14 cellular contexts compared by ENCODE assay signal in genomic region chr5:59356813-59357381, GRCh38.
DNase-seq lines count a peak whose midpoint lies in the region; ATAC-seq and TF ChIP-seq lines count a peak whose summit lies in the region.
"Had no signal": no experiment of that assay in that cellular context is flagged by ENCODE, and none has a peak within 500 bp of the region (broad histone marks: within the 10 kb centered on the region; RNA-seq: fewer than 3 reads in every experiment).

No MANE protein-coding gene starts in this region.

- H3K9me2 ChIP-seq in hepatocyte (replicated peaks; ENCODE audit: insufficient read depth), result no peaks in the 10 kb centered on the region

- TF ChIP-seq CTCF in WERI-Rb-1 (IDR thresholded peaks at IDR 0.05; ENCODE audit: low read depth, low read length) (no peak), hepatocyte (IDR thresholded peaks at IDR 0.05; ENCODE audit: poor library complexity) (no peak), osteocyte (IDR thresholded peaks at IDR 0.05) (no peak), GM20000 (IDR thresholded peaks at IDR 0.05; ENCODE audit: extremely low read depth, missing control alignments) (no peak)

- no peaks in the 10 kb centered on the region for H3K36me3 Mint-ChIP-seq in osteocyte (ENCODE audit: unreplicated experiment)
- H3K36me3 Mint-ChIP-seq: activated naive CD8-positive, alpha-beta T cell treated with anti-CD3 and anti-CD28 coated beads, Interleukin-2, amount 10 ng/mL, durations not matched to agents 7 days and 5 days; memory B cell had no signal

- H3K27me3 ChIP-seq in WERI-Rb-1 (ENCODE audit: insufficient read depth, low read depth, severe bottlenecking) (no peaks in the 10 kb centered on the region), hepatocyte (no peaks in the 10 kb centered on the region)

- no peaks in the 10 kb centered on the region for H4K20me1 ChIP-seq in hepatocyte (ENCODE audit: insufficient read depth, poor library complexity, severe bottlenecking)

- H3K9me3 ChIP-seq in WERI-Rb-1 (ENCODE audit: severe bottlenecking) (no peaks in the 10 kb centered on the region), hepatocyte (ENCODE audit: low read depth) (no peaks in the 10 kb centered on the region)

- no peaks in the 10 kb centered on the region for H3K9me3 Mint-ChIP-seq in osteocyte (ENCODE audit: unreplicated experiment)
- H3K9me3 Mint-ChIP-seq: activated naive CD8-positive, alpha-beta T cell treated with anti-CD3 and anti-CD28 coated beads, Interleukin-2, amount 10 ng/mL, durations not matched to agents 7 days and 5 days; memory B cell had no signal

- H2AFZ ChIP-seq in hepatocyte, result peak overlapping the region; percentile 27

- DNase-seq in H4 (ENCODE audit: low spot score), result peak; percentile 71
- peak; percentile 18 for DNase-seq in WERI-Rb-1
- DNase-seq in hepatocyte (ENCODE audit: low spot score), result peak; percentile 35
- DNase-seq in osteocyte (ENCODE audit: extremely low spot score, unreplicated experiment), result no peak
- DNase-seq in AG20443 (ENCODE audit: low spot score), result no peak
- DNase-seq in GM20000 (ENCODE audit: low spot score), result no peak
- DNase-seq in GM03348 (ENCODE audit: low spot score), result no peak
- DNase-seq: activated CD4-positive, CD25-positive, alpha-beta regulatory T cell treated with anti-CD3 and anti-CD28 coated beads, Interleukin-2, amount 50 U/mL, for 72 hours; activated naive CD8-positive, alpha-beta T cell treated with anti-CD3 and anti-CD28 coated beads, Interleukin-2, amount 10 ng/mL, durations not matched to agents 7 days and 5 days; AML-193; NCI-H1048 had no signal

- peaks cover 32% of the 10 kb centered on the region for H3K4me1 ChIP-seq in hepatocyte (ENCODE audit: insufficient read depth)

- no peaks in the 10 kb centered on the region for H3K79me2 ChIP-seq in hepatocyte

- ATAC-seq in HG02938 (IDR thresholded peaks at IDR 0.05; ENCODE audit: unreplicated experiment), result no peak
- ATAC-seq: Panc1 had no signal

- 22% methylated on average over 12 of the region's 12 CpGs for WGBS in hepatocyte (ENCODE audit: low lambda C conversion rate, missing lambda C conversion rate)

- H3K36me3 ChIP-seq in WERI-Rb-1 (no peaks in the 10 kb centered on the region), hepatocyte (replicated peaks; ENCODE audit: insufficient read depth, low read depth) (no peaks in the 10 kb centered on the region)

- H3K4me1 Mint-ChIP-seq in osteocyte (ENCODE audit: unreplicated experiment), result peaks cover 22% of the 10 kb centered on the region
- H3K4me1 Mint-ChIP-seq: activated naive CD8-positive, alpha-beta T cell treated with anti-CD3 and anti-CD28 coated beads, Interleukin-2, amount 10 ng/mL, durations not matched to agents 7 days and 5 days had no signal

- no peak overlapping the region for H3K4me3 ChIP-seq in WERI-Rb-1 (ENCODE audit: low read depth, low read length)
- no peak overlapping the region for H3K4me3 ChIP-seq in hepatocyte

- H3K27ac Mint-ChIP-seq in osteocyte (ENCODE audit: unreplicated experiment), result peak overlapping the region; percentile 1
- H3K27ac Mint-ChIP-seq: activated naive CD8-positive, alpha-beta T cell treated with anti-CD3 and anti-CD28 coated beads, Interleukin-2, amount 10 ng/mL, durations not matched to agents 7 days and 5 days; memory B cell had no signal

- H3K4me2 ChIP-seq in hepatocyte, result peak overlapping the region; percentile 63

- H3K27me3 Mint-ChIP-seq in osteocyte (ENCODE audit: unreplicated experiment), result no peaks in the 10 kb centered on the region

- H3K4me3 Mint-ChIP-seq in osteocyte (ENCODE audit: unreplicated experiment), result no peak overlapping the region
- H3K4me3 Mint-ChIP-seq: activated naive CD8-positive, alpha-beta T cell treated with anti-CD3 and anti-CD28 coated beads, Interleukin-2, amount 10 ng/mL, durations not matched to agents 7 days and 5 days; memory B cell had no signal

- H3K27ac ChIP-seq in WERI-Rb-1 (no peak overlapping the region), hepatocyte (peak overlapping the region; percentile 80)

Comparison
In these comparisons a context has a peak if more than half of its experiments do, and no peak if none do; other contexts are left out.
1. DNase-seq: peak in H4 (single experiment), WERI-Rb-1 (single experiment) and hepatocyte (single experiment); none in osteocyte (single experiment), AG20443 (single experiment), GM20000 (single experiment) and GM03348 (single experiment).